Comparison of ENCODE assay signal across 17 cellular contexts in the genomic region with DNA sequence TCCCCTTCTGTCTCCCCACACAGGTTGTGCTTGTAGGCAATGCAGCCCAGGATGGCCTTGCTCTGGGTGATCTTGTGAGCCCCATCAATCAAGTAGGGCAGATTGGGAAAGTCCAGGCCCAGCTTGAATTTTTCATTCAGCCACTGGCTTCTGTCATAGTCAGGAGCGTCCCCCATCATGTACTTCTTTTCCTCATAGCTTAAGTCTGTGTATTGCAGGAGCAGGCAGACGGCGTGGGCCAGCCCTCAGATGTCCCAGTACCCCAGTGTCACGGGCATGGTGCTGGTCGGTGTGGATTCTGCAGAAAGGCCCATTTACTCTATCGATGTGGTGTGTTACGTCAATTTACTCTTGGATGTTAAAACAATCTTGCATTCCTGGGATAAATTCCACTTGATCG. TPM values are rescaled to one million over a fixed set of nuclear protein-coding genes. Genes with fewer than 3 reads are reported as not detected.
DNase-seq lines count a peak whose midpoint lies in the region; ATAC-seq and TF ChIP-seq lines count a peak whose summit lies in the region.
"Had no signal": no experiment of that assay in that cellular context is flagged by ENCODE, and none has a peak within 500 bp of the region (broad histone marks: within the 10 kb centered on the region; RNA-seq: fewer than 3 reads in every experiment).

No MANE protein-coding gene starts in this region.

- CTCF ChIA-PET in Panc1 (lab: Charles Lee) (no interaction called here), PC-9 (lab: Charles Lee) (no interaction called here)

- 88% methylated on average over 8 of the region's 8 CpGs for WGBS in esophagus muscularis mucosa

- POLR2A ChIA-PET in Panc1 (lab: Charles Lee) = no interaction called here
- POLR2A ChIA-PET in PC-9 (lab: Charles Lee; ENCODE audit: unreplicated experiment) = no interaction called here

- no peak overlapping the region for H3K27ac Mint-ChIP-seq in osteocyte (ENCODE audit: unreplicated experiment)
- H3K27ac Mint-ChIP-seq: CD4-positive, alpha-beta memory T cell had no signal

- H2AFZ ChIP-seq in PC-9 = no peak overlapping the region

- H3K9me3 ChIP-seq in Panc1 (ENCODE audit: control insufficient read depth, insufficient read depth, low read depth, low read length) (no peaks in the 10 kb centered on the region), esophagus muscularis mucosa (no peaks in the 10 kb centered on the region), PC-9 (ENCODE audit: insufficient read depth, low read depth) (no peaks in the 10 kb centered on the region)

- no peak for TF ChIP-seq POLR2A in esophagus muscularis mucosa (IDR thresholded peaks at IDR 0.05; ENCODE audit: low read depth)

- H3K36me3 Mint-ChIP-seq in osteocyte (ENCODE audit: unreplicated experiment) = no peaks in the 10 kb centered on the region
- H3K36me3 Mint-ChIP-seq: CD4-positive, alpha-beta memory T cell had no signal

- no peak for DNase-seq in Panc1 (ENCODE audit: low read depth, low spot score)
- peak; percentile 60 for DNase-seq in esophagus muscularis mucosa (ENCODE audit: extremely low spot score)
- peak; percentile 76 for DNase-seq in osteocyte (ENCODE audit: extremely low spot score, unreplicated experiment)
- DNase-seq in islet precursor cell = no peak
- DNase-seq in PC-9 = no peak
- DNase-seq: C1 segment of cervical spinal cord; Calu3; CD4-positive, alpha-beta memory T cell; COR-L47; DMS53; DMS79 treated with DMSO at 0.1 percent for 48 hours; GF-D8; GOT3; H7; HCEC 1CT had no signal

- 0 out of 2 replicates have a peak, but pooled peaks have one; percentile 26 for ATAC-seq in Panc1
- no peak for ATAC-seq in HG03039 (IDR thresholded peaks at IDR 0.05; ENCODE audit: unreplicated experiment)

- intact Hi-C loops in Panc1 (cut with micrococcal nuclease; ENCODE audit: unreplicated experiment) = no loop called here
- intact Hi-C loops in esophagus muscularis mucosa (cut with DNase I) = no loop called here
- intact Hi-C loops in PC-9 (cut with micrococcal nuclease; ENCODE audit: unreplicated experiment) = no loop called here

- no peaks in the 10 kb centered on the region for H3F3A ChIP-seq in PC-9 (ENCODE audit: insufficient read depth, low read depth)

- no peaks in the 10 kb centered on the region for H3K79me2 ChIP-seq in PC-9 (ENCODE audit: low read depth)

- BruUV-seq in Panc1 (replicated peaks; lab: Mats Ljungman, UMichigan) (no TSS peak), PC-9 (replicated peaks; lab: Mats Ljungman, UMichigan) (no TSS peak)

- H3K36me3 ChIP-seq in Panc1 (ENCODE audit: control insufficient read depth, insufficient read depth, low read length) (no peaks in the 10 kb centered on the region), esophagus muscularis mucosa (no peaks in the 10 kb centered on the region), PC-9 (ENCODE audit: low read depth) (no peaks in the 10 kb centered on the region)

- no peak overlapping the region for H3K27ac ChIP-seq in Panc1 (ENCODE audit: low read length)
- no peak overlapping the region for H3K27ac ChIP-seq in esophagus muscularis mucosa (replicated peaks in 1 of 4)
- H3K27ac ChIP-seq in PC-9 = no peak overlapping the region

- no peaks in the 10 kb centered on the region for H3K9me3 Mint-ChIP-seq in osteocyte (ENCODE audit: unreplicated experiment)
- H3K9me3 Mint-ChIP-seq: CD4-positive, alpha-beta memory T cell had no signal

- H3K27me3 ChIP-seq in Panc1 (ENCODE audit: control insufficient read depth, insufficient read depth, low read length) (peaks cover 5% of the 10 kb centered on the region; the same call in 1 of the 2 replicates), esophagus muscularis mucosa (no peaks in the 10 kb centered on the region), PC-9 (ENCODE audit: insufficient read depth, low read depth) (no peaks in the 10 kb centered on the region)

- H3K9me2 ChIP-seq in PC-9 (ENCODE audit: insufficient read depth) = no peaks in the 10 kb centered on the region

- TF ChIP-seq CTCF in Panc1 (IDR thresholded peaks at IDR 0.05) (no peak), esophagus muscularis mucosa (IDR thresholded peaks at IDR 0.05) (no peak), osteocyte (IDR thresholded peaks at IDR 0.05) (no peak), PC-9 (conservative IDR thresholded peaks at IDR 0.05) (no peak)

- no peak overlapping the region for H3K4me3 Mint-ChIP-seq in osteocyte (ENCODE audit: unreplicated experiment)
- H3K4me3 Mint-ChIP-seq: CD4-positive, alpha-beta memory T cell had no signal

- 0 out of 2 replicates have a peak, but pooled peaks cover 2% of the 10 kb centered on the region for H3K4me1 ChIP-seq in Panc1 (ENCODE audit: control insufficient read depth, insufficient read depth, low read length)
- H3K4me1 ChIP-seq in esophagus muscularis mucosa = peaks cover 0 to 4% (median 0%) of the 10 kb centered on the region in 4 donors
- H3K4me1 ChIP-seq in PC-9 (replicated peaks; ENCODE audit: insufficient read depth) = no peaks in the 10 kb centered on the region

- H3K4me2 ChIP-seq in PC-9 = no peak overlapping the region

- in situ Hi-C loops in Panc1 (cut with HindIII; ENCODE audit: low pct_unique_long_range_greater_than_20kb, low sequenced_read_pairs) = no loop called here

- H3K4me3 ChIP-seq in Panc1 (ENCODE audit: low read depth in 2 of 2, low read length in 2 of 2) = no peak overlapping the region
- no peak overlapping the region for H3K4me3 ChIP-seq in esophagus muscularis mucosa
- no peak overlapping the region for H3K4me3 ChIP-seq in PC-9

- no peak for TF ChIP-seq EP300 in esophagus muscularis mucosa (IDR thresholded peaks at IDR 0.05)

- peaks cover 2% of the 10 kb centered on the region for H3K4me1 Mint-ChIP-seq in osteocyte (ENCODE audit: unreplicated experiment)
- H3K4me1 Mint-ChIP-seq: CD4-positive, alpha-beta memory T cell had no signal

- H4K20me1 ChIP-seq in PC-9 (ENCODE audit: insufficient read depth) = no peaks in the 10 kb centered on the region

- peaks cover 21% of the 10 kb centered on the region for H3K27me3 Mint-ChIP-seq in osteocyte (ENCODE audit: unreplicated experiment)
- H3K27me3 Mint-ChIP-seq: CD4-positive, alpha-beta memory T cell had no signal

RNA-seq across cellular contexts. Expression of gene SLC16A10, which starts 40.1 kb away (rescaled TPM):
- total RNA-seq in Panc1 (2021; ENCODE audit: unreplicated experiment) (0.18 TPM), esophagus muscularis mucosa (1 to 10 TPM in 1 of 4 donors, under 1 TPM in 3; 0.45 to 5.3 (median 0.70) TPM), osteocyte (not detected in 2 replicates), PC-9 (2021) (1.7 and 2.5 TPM in 2 replicates)
- polyA plus RNA-seq in Panc1 (2012; ENCODE audit: insufficient read length) = not detected
- polyA plus RNA-seq: BJ had no signal

Comparison
In these comparisons a context has a peak if more than half of its experiments do, and no peak if none do; other contexts are left out.
1. DNase-seq: peak in esophagus muscularis mucosa (single experiment) and osteocyte (single experiment); none in Panc1 (single experiment), islet precursor cell (single experiment) and PC-9 (0 of 2).